In genomic region chr2:145649061-145649460, GRCh38 we compare ENCODE assay signal across 29 cellular contexts.
"Had no signal": no experiment of that assay in that cellular context is flagged by ENCODE, and none has a peak within 500 bp of the region (broad histone marks: within the 10 kb centered on the region; RNA-seq: fewer than 3 reads in every experiment).

No MANE protein-coding gene starts in this region.

- H3K79me2 ChIP-seq: parathyroid adenoma had no signal

- H2AFZ ChIP-seq: neural progenitor cell, parathyroid adenoma had no signal

- H3K9ac ChIP-seq: neural progenitor cell, parathyroid adenoma had no signal

- H3K27me3 ChIP-seq: neural progenitor cell, ovary, right lobe of liver, sigmoid colon, spleen, suprapubic skin, testis, tibial artery, transverse colon, upper lobe of right lung, uterus had no signal

- H3K4me3 ChIP-seq: neural progenitor cell, ovary, psoas muscle, right lobe of liver, sigmoid colon, skin epidermis, smooth muscle cell, spleen, suprapubic skin, testis, tibial artery, transverse colon, upper lobe of right lung, uterus had no signal

- DNase-seq: natural killer cell; occipital lobe; ovary; posterior cingulate gyrus; psoas muscle; right cardiac atrium; right lobe of liver; sigmoid colon; spleen; stimulated activated CD4-positive, alpha-beta T cell treated with anti-CD3 and anti-CD28 coated beads, Interleukin-12 subunit alpha, Interleukin-12 subunit beta, amount 100 ng/mL, for 4 hours; stimulated activated CD4-positive, alpha-beta T cell treated with anti-CD3 and anti-CD28 coated beads, Interleukin-1b, Interleukin-23, amount 100 ng/mL, for 48 hours; stimulated activated CD4-positive, alpha-beta T cell treated with anti-CD3 and anti-CD28 coated beads, Interleukin-4, amount 100 ng/mL, for 1 hour; stimulated activated CD4-positive, alpha-beta T cell treated with anti-CD3 and anti-CD28 coated beads, Interleukin-4, amount 100 ng/mL, for 4 hours; stimulated activated CD8-positive, alpha-beta memory T cell treated with anti-CD3 and anti-CD28 coated beads, Interleukin-4, amount 100 ng/mL, for 48 hours; stimulated activated naive CD4-positive, alpha-beta T cell; stimulated activated naive CD8-positive, alpha-beta T cell treated with anti-CD3 and anti-CD28 coated beads, Interleukin-15, amount 100 ng/mL, for 72 hours; stimulated activated naive CD8-positive, alpha-beta T cell treated with anti-CD3 and anti-CD28 coated beads, Interleukin-15, Interleukin-2, amounts not matched to agents 100 U/mL and 50 U/mL, for 24 hours; substantia nigra; testis; tibial artery; transverse colon; upper lobe of right lung; uterus had no signal

- H3K9me3 ChIP-seq: ovary, psoas muscle, right lobe of liver, sigmoid colon, spleen, suprapubic skin, testis, tibial artery, transverse colon, upper lobe of right lung, uterus had no signal

- H3K4me1 ChIP-seq: parathyroid adenoma, psoas muscle, right lobe of liver, sigmoid colon, suprapubic skin, testis, tibial artery, transverse colon, upper lobe of right lung, uterus had no signal

- H3K27ac ChIP-seq: neural progenitor cell, ovary, parathyroid adenoma, psoas muscle, right lobe of liver, sigmoid colon, skin epidermis, spleen, suprapubic skin, testis, tibial artery, transverse colon, upper lobe of right lung, uterus had no signal

- H3K4me2 ChIP-seq: neural progenitor cell, smooth muscle cell had no signal

- H3K36me3 ChIP-seq: neural progenitor cell, ovary, right lobe of liver, sigmoid colon, spleen, suprapubic skin, tibial artery, transverse colon, upper lobe of right lung, uterus had no signal

- ATAC-seq: natural killer cell; psoas muscle; right cardiac atrium; right lobe of liver; stimulated activated memory B cell treated with anti-CD40 and anti-IgM and Interleukin-4, amounts not matched to agents 10 μg/mL and 1 μg/mL and 100 μg/mL, for 72 hours; stimulated activated naive CD8-positive, alpha-beta T cell treated with anti-CD3 and anti-CD28 coated beads, Interleukin-15, amount 100 ng/mL, for 72 hours; stimulated activated naive CD8-positive, alpha-beta T cell treated with anti-CD3 and anti-CD28 coated beads, Interleukin-15, Interleukin-2, amounts not matched to agents 100 U/mL and 50 U/mL, for 24 hours; upper lobe of right lung had no signal
